Comparison of ENCODE assay signal across 8 cellular contexts in the genomic region with DNA sequence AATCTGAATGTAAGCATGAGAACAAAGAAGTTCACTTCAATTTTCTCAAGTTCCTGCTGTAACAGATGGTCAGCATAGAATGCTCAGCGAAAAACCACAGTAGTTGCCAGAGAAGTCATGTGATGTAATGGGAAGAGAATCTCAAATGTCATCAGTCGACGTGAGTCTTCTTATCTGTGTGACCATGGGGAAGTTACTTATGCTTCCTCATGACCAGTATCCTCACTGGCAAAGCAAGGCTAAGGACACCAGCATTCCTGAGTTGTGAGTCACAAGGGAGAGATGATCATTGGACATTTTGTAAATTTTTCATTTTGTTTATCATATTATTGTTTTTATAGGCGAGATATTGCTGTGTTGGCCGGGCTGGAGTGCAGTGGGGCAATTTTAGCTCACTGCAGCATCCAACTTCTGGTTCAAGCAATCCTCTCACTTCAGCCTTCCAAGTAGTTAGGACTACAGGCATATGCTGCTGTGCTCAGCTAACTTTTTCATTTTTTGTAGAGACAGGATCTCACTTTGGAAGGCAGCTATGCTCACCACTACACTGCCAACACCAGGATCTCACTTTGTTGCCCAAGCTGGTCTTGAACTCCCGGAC. TPM values are rescaled to one million over a fixed set of nuclear protein-coding genes. Genes with fewer than 3 reads are reported as not detected.
DNase-seq lines count a peak whose midpoint lies in the region; ATAC-seq and TF ChIP-seq lines count a peak whose summit lies in the region.

No MANE protein-coding gene starts in this region.

- CTCF ChIA-PET in Calu3 (lab: Charles Lee), result interaction anchor here (0.6 to 0.7 kb wide), 2 partner anchors 49 to 97 kb away, joined by 3 to 5 read pairs; no protein-coding TSS in a partner anchor

- peak overlapping the region; percentile 46 for H3K27ac ChIP-seq in epithelial cell of prostate

- H3K36me3 Mint-ChIP-seq in Calu3 (ENCODE audit: insufficient read depth, unreplicated experiment), result no peaks in the 10 kb centered on the region
- H3K36me3 Mint-ChIP-seq in naive B cell, result no peaks in the 10 kb centered on the region

- H3K27ac Mint-ChIP-seq in Calu3 (ENCODE audit: unreplicated experiment), result no peak overlapping the region
- peak overlapping the region in 1 of 6 donors; percentile 53 for H3K27ac Mint-ChIP-seq in naive B cell

- BruUV-seq in Calu3 (replicated peaks; lab: Mats Ljungman, UMichigan), result no TSS peak

- ATAC-seq in HG02759 (IDR thresholded peaks at IDR 0.05; ENCODE audit: unreplicated experiment) (peak; percentile 69), naive B cell (ENCODE audit: low read depth in 2 of 2) (peak; percentile 34 to 41), GM18498 (IDR thresholded peaks at IDR 0.05; ENCODE audit: unreplicated experiment) (no peak)

- no peak overlapping the region for H3K4me3 Mint-ChIP-seq in Calu3 (ENCODE audit: low read depth, unreplicated experiment)
- no peak overlapping the region for H3K4me3 Mint-ChIP-seq in naive B cell

- no peaks in the 10 kb centered on the region for H3K9me3 Mint-ChIP-seq in Calu3 (ENCODE audit: low read depth, unreplicated experiment)
- peaks cover 0 to 2% (median 0%) of the 10 kb centered on the region in 7 donors for H3K9me3 Mint-ChIP-seq in naive B cell

- intact Hi-C loops in Calu3 (cut with micrococcal nuclease; ENCODE audit: unreplicated experiment), result no loop called here

- H3K27me3 Mint-ChIP-seq in Calu3 (ENCODE audit: unreplicated experiment), result no peaks in the 10 kb centered on the region
- H3K27me3 Mint-ChIP-seq in naive B cell, result peaks cover 0 to 4% (median 0%) of the 10 kb centered on the region in 3 donors

- no peak for TF ChIP-seq CTCF in Calu3 (IDR thresholded peaks at IDR 0.05; ENCODE audit: unreplicated experiment)

- DNase-seq in Calu3 (peak; percentile 24), OCI-M2 (lab: John Stamatoyannopoulos, UW; ENCODE audit: unreplicated experiment) (peak; percentile 58), epithelial cell of prostate (ENCODE audit: low read depth, low spot score) (peak; percentile 39), naive B cell (no peak), NCI-H82 treated with DMSO at 0.1 percent for 48 hours (lab: John Stamatoyannopoulos, UW; ENCODE audit: unreplicated experiment) (no peak), mesenteric fat pad (ENCODE audit: low spot score) (no peak)

- H3K4me1 Mint-ChIP-seq in Calu3 (ENCODE audit: low read depth, unreplicated experiment) (peaks cover 9% of the 10 kb centered on the region), naive B cell (peaks cover 5 to 17% (median 7%) of the 10 kb centered on the region in 3 donors)

RNA-seq across cellular contexts. Expression of gene SGK1, which starts 21.9 kb away (rescaled TPM):
- 18.7 and 21.8 TPM in 2 replicates for total RNA-seq in Calu3 (2022)
- 10 to 100 TPM in 4 of 6 donors, 1 to 10 TPM in 2; 6.6 to 59.1 (median 24.3) TPM for polyA plus RNA-seq in naive B cell (ENCODE audit: low read depth in 6 of 6)
- total RNA-seq in mesenteric fat pad, result 265 TPM

Comparison
In these comparisons a context has a peak if more than half of its experiments do, and no peak if none do; other contexts are left out.
1. DNase-seq: peak in Calu3 (single experiment), OCI-M2 (single experiment) and epithelial cell of prostate (single experiment); none in naive B cell (single experiment), NCI-H82 treated with DMSO at 0.1 percent for 48 hours (single experiment) and mesenteric fat pad (single experiment).
2. RNA of gene SGK1, which starts 21.9 kb away (total RNA-seq): 265 TPM in mesenteric fat pad (single experiment); 18.7 to 21.8 TPM in Calu3; every median in the first group is over 10 times any median in the second.